Comparison of ENCODE assay signal across 10 cellular contexts in the genomic region with DNA sequence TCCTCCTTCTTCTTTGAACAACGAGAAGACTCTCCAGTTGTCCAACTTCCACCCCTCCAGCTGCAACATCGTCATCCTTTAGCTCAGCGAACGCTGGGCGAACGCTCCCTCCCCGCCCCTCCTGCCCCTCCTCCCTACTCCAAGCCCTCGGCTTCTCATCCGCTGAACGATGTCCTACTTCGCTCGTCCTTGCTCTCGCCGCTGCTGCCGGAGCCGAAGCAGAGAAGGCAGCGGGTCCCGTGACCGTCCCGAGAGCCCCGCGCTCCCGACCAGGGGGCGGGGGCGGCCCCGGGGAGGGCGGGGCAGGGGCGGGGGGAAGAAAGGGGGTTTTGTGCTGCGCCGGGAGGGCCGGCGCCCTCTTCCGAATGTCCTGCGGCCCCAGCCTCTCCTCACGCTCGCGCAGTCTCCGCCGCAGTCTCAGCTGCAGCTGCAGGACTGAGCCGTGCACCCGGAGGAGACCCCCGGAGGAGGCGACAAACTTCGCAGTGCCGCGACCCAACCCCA. TPM values are rescaled to one million over a fixed set of nuclear protein-coding genes. Genes with fewer than 3 reads are reported as not detected.
DNase-seq lines count a peak whose midpoint lies in the region; ATAC-seq and TF ChIP-seq lines count a peak whose summit lies in the region.
"Had no signal": no experiment of that assay in that cellular context is flagged by ENCODE, and none has a peak within 500 bp of the region (broad histone marks: within the 10 kb centered on the region; RNA-seq: fewer than 3 reads in every experiment).

Gene BCAN, plus strand, starts transcription at position 357 of the 504 bp plus-strand sequence. CDS start 3,938 bp downstream, outside the sequence.

- TF ChIP-seq CTCF in GM20000 (IDR thresholded peaks at IDR 0.05; ENCODE audit: extremely low read depth, missing control alignments) (no peak), WERI-Rb-1 (IDR thresholded peaks at IDR 0.05; ENCODE audit: low read depth, low read length) (peak; percentile 10; the same call in 1 of the 2 replicates), glutamatergic neuron (IDR thresholded peaks at IDR 0.05; ENCODE audit: partially characterized antibody, unreplicated experiment) (no peak), progenitor cell of endocrine pancreas (IDR thresholded peaks at IDR 0.05; ENCODE audit: unreplicated experiment) (no peak)

- H3K9me3 ChIP-seq in WERI-Rb-1 (ENCODE audit: severe bottlenecking) = no peaks in the 10 kb centered on the region

- peak within 1 kb of the TSS; percentile 25 for H3K27ac Mint-ChIP-seq in glutamatergic neuron (ENCODE audit: unreplicated experiment)
- H3K27ac Mint-ChIP-seq in progenitor cell of endocrine pancreas = peak within 1 kb of the TSS; percentile 62

- H3K4me3 ChIP-seq in WERI-Rb-1 (ENCODE audit: low read depth, low read length) = peak within 1 kb of the TSS; percentile 49

- H3K9me3 Mint-ChIP-seq in glutamatergic neuron (ENCODE audit: unreplicated experiment) (peaks cover 7% of the 10 kb centered on the region), progenitor cell of endocrine pancreas (ENCODE audit: low read depth) (no peaks in the 10 kb centered on the region)

- in situ Hi-C loops in KBM-7 (cut with MboI; ENCODE audit: low pct_unique_long_range_greater_than_20kb, low sequenced_read_pairs) = no loop called here

- DNase-seq in GM20000 (ENCODE audit: low spot score) = peak; percentile 73
- DNase-seq in WERI-Rb-1 = peak; percentile 87
- DNase-seq in glutamatergic neuron = peak; percentile 74
- DNase-seq in progenitor cell of endocrine pancreas (ENCODE audit: low spot score, unreplicated experiment) = peak; percentile 27
- DNase-seq in NCI-H2029 treated with DMSO at 0.1 percent for 48 hours (lab: John Stamatoyannopoulos, UW) = no peak
- DNase-seq in GDM1 (lab: John Stamatoyannopoulos, UW) = no peak
- no peak for DNase-seq in KBM-7

- peaks cover 5% of the 10 kb centered on the region for H3K27me3 ChIP-seq in WERI-Rb-1 (ENCODE audit: insufficient read depth, low read depth, severe bottlenecking)

- no peak for ATAC-seq in GM21367 (IDR thresholded peaks at IDR 0.05; ENCODE audit: unreplicated experiment)

- peaks cover 17% of the 10 kb centered on the region for H3K27me3 Mint-ChIP-seq in glutamatergic neuron (ENCODE audit: unreplicated experiment)
- H3K27me3 Mint-ChIP-seq in progenitor cell of endocrine pancreas = peaks cover 84% of the 10 kb centered on the region

- H3K4me3 Mint-ChIP-seq in glutamatergic neuron (ENCODE audit: unreplicated experiment) (peak within 1 kb of the TSS; percentile 85), progenitor cell of endocrine pancreas (ENCODE audit: low read depth) (peak within 1 kb of the TSS; percentile 60)

- H3K4me1 Mint-ChIP-seq in glutamatergic neuron (ENCODE audit: low read depth, unreplicated experiment) (peaks cover 42% of the 10 kb centered on the region), progenitor cell of endocrine pancreas (ENCODE audit: low read depth) (peaks cover 3% of the 10 kb centered on the region)

- H3K36me3 ChIP-seq in WERI-Rb-1 = no peaks in the 10 kb centered on the region

- H3K27ac ChIP-seq in WERI-Rb-1 = no peak within 1 kb of the TSS

- H3K36me3 Mint-ChIP-seq in glutamatergic neuron (ENCODE audit: unreplicated experiment) (peaks cover 5% of the 10 kb centered on the region), progenitor cell of endocrine pancreas (ENCODE audit: insufficient read depth) (no peaks in the 10 kb centered on the region)

RNA-seq across cellular contexts. Expression of gene BCAN, which starts in this region (rescaled TPM):
- 10.3 TPM for total RNA-seq in glutamatergic neuron (ENCODE audit: unreplicated experiment)
- not detected in 2 replicates for total RNA-seq in progenitor cell of endocrine pancreas
- total RNA-seq: epithelial cell of proximal tubule, subcutaneous adipose tissue had no signal

Comparison
In these comparisons a context has a peak if more than half of its experiments do, and no peak if none do; other contexts are left out.
1. Peak in DNase-seq in progenitor cell of endocrine pancreas; RNA of the gene not detected or under 1 TPM.
2. DNase-seq: peak in GM20000 (single experiment), WERI-Rb-1 (single experiment) and glutamatergic neuron (single experiment); none in NCI-H2029 treated with DMSO at 0.1 percent for 48 hours (single experiment), GDM1 (single experiment) and KBM-7 (single experiment).